Comparison of ENCODE assay signal across 13 cellular contexts in the genomic region with DNA sequence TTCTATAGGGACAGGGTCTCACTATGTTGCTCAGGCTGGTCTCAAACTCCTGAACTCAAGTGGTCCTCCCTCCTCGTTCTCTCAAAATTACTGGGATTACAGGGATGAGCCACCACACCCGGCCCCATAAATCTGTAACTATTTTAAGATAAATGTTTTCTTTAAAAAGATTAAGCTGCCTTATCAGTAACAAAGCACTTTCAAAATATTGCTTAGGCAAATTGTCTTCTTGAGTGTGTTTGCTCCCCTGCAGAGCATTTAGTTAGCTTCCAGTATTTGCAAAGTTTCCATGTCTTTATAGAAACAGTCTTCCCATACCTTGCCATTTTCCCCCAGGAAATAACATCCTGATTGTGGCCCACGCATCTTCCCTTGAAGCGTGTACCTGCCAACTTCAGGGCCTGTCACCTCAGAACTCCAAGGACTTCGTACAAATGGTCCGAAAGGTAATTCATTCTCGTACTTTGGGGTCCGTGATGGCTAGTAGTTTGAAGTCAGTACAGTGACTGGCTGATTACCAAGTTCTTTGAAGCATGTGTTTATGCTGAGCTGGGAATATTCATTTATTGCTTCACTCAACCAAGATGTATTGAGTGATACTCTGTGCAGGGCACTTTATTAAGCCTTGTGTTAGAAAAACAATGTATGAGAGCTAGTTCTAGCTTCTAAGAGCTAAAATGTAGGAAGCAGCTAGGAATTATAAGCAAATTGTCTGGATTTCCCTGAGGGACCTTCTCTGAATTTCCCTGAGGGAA. TPM values are rescaled to one million over a fixed set of nuclear protein-coding genes. Genes with fewer than 3 reads are reported as not detected.
DNase-seq lines count a peak whose midpoint lies in the region; ATAC-seq, FAIRE-seq and TF ChIP-seq lines count a peak whose summit lies in the region.
"Had no signal": no experiment of that assay in that cellular context is flagged by ENCODE, and none has a peak within 500 bp of the region (broad histone marks: within the 10 kb centered on the region; RNA-seq: fewer than 3 reads in every experiment).

No MANE protein-coding gene starts in this region.

- no TSS peak for BruUV-seq in OCI-LY7 (replicated peaks; lab: Mats Ljungman, UMichigan)

- peak; percentile 30 for FAIRE-seq in GM12892 (lab: Jason Lieb, UNC)

- no peaks in the 10 kb centered on the region for H4K20me1 ChIP-seq in OCI-LY7 (ENCODE audit: insufficient read depth, low read length)

- ATAC-seq in gastrocnemius medialis (no peak), HG02852 (IDR thresholded peaks at IDR 0.05; ENCODE audit: unreplicated experiment) (no peak)

- H3K36me3 ChIP-seq in OCI-LY7 (ENCODE audit: insufficient read depth, low read length) = peaks cover 56% of the 10 kb centered on the region
- no peaks in the 10 kb centered on the region for H3K36me3 ChIP-seq in gastrocnemius medialis
- no peaks in the 10 kb centered on the region for H3K36me3 ChIP-seq in esophagus muscularis mucosa
- H3K36me3 ChIP-seq: cardiac muscle cell had no signal

- peaks cover 14% of the 10 kb centered on the region for H3K4me1 ChIP-seq in OCI-LY7 (ENCODE audit: insufficient read depth, low read length, poor library complexity, severe bottlenecking)
- no peaks in the 10 kb centered on the region for H3K4me1 ChIP-seq in gastrocnemius medialis
- H3K4me1 ChIP-seq in esophagus muscularis mucosa = peaks cover 0 to 10% (median 4%) of the 10 kb centered on the region in 4 donors

- DNase-seq in GM12892 (ENCODE audit: insufficient read length) = no peak
- no peak for DNase-seq in OCI-LY7 (ENCODE audit: low spot score)
- peak; percentile 21 for DNase-seq in fibroblast of gingiva (ENCODE audit: low read depth)
- no peak for DNase-seq in gastrocnemius medialis
- DNase-seq in GM19238 (ENCODE audit: insufficient read length, low spot score) = no peak
- no peak for DNase-seq in esophagus muscularis mucosa (ENCODE audit: extremely low spot score)
- no peak for DNase-seq in effector CD4-positive, alpha-beta T cell
- DNase-seq: DMS79, NCI-H526 treated with DMSO at 0.1 percent for 48 hours had no signal

- POLR2A ChIA-PET in OCI-LY7 (lab: Charles Lee) = interaction anchor here (0.6 to 1.4 kb wide), 4 partner anchors 12 to 229 kb away, joined by 3 to 4 read pairs (median 3); no protein-coding TSS in a partner anchor

- H3K4me2 ChIP-seq in OCI-LY7 (ENCODE audit: low read length) = peak overlapping the region; percentile 34

- H3K9me2 ChIP-seq in OCI-LY7 (ENCODE audit: insufficient read depth, low read length) = no peaks in the 10 kb centered on the region

- H3K27me3 ChIP-seq in gastrocnemius medialis = no peaks in the 10 kb centered on the region
- no peaks in the 10 kb centered on the region for H3K27me3 ChIP-seq in esophagus muscularis mucosa
- H3K27me3 ChIP-seq: cardiac muscle cell had no signal

- H3K9me3 ChIP-seq in OCI-LY7 (ENCODE audit: low read length) (no peaks in the 10 kb centered on the region), gastrocnemius medialis (no peaks in the 10 kb centered on the region), esophagus muscularis mucosa (no peaks in the 10 kb centered on the region)

- WGBS in esophagus muscularis mucosa = 88% methylated on average over 8 of the region's 8 CpGs

- no peak for TF ChIP-seq CTCF in OCI-LY7 (conservative IDR thresholded peaks at IDR 0.05; ENCODE audit: low read length)
- no peak for TF ChIP-seq CTCF in gastrocnemius medialis (IDR thresholded peaks at IDR 0.05 in 4 of 5, conservative IDR thresholded peaks at IDR 0.05 in 1 of 5)
- TF ChIP-seq CTCF in esophagus muscularis mucosa (IDR thresholded peaks at IDR 0.05) = no peak

- no peak for TF ChIP-seq EP300 in esophagus muscularis mucosa (IDR thresholded peaks at IDR 0.05)

- H3K4me3 ChIP-seq in OCI-LY7 (ENCODE audit: low read depth, low read length, poor library complexity, severe bottlenecking) (no peak overlapping the region), gastrocnemius medialis (no peak overlapping the region), esophagus muscularis mucosa (no peak overlapping the region)
- H3K4me3 ChIP-seq: cardiac muscle cell had no signal

- CTCF ChIA-PET in OCI-LY7 (lab: Charles Lee; ENCODE audit: unreplicated experiment) = no interaction called here

- TF ChIP-seq POLR2A in GM12892 (IDR thresholded peaks at IDR 0.05; ENCODE audit: low read depth, low read length) (no peak), gastrocnemius medialis (IDR thresholded peaks at IDR 0.05) (no peak), esophagus muscularis mucosa (IDR thresholded peaks at IDR 0.05; ENCODE audit: low read depth) (no peak)

- H2AFZ ChIP-seq in OCI-LY7 (ENCODE audit: low read length) = no peak overlapping the region

- no peaks in the 10 kb centered on the region for H3K79me2 ChIP-seq in OCI-LY7 (ENCODE audit: insufficient read depth, low read depth, low read length)

- intact Hi-C loops in OCI-LY7 (cut with micrococcal nuclease; ENCODE audit: unreplicated experiment) = no loop called here
- intact Hi-C loops in gastrocnemius medialis (cut with DNase I; ENCODE audit: low total_unique reads) = no loop called here
- intact Hi-C loops in esophagus muscularis mucosa (cut with DNase I) = no loop called here

- in situ Hi-C loops in gastrocnemius medialis (cut with MboI; ENCODE audit: low sequenced_read_pairs in 4 of 4) = no loop called here

- H3K27ac ChIP-seq in OCI-LY7 (ENCODE audit: low read depth, low read length, poor library complexity, severe bottlenecking) = no peak overlapping the region
- H3K27ac ChIP-seq in gastrocnemius medialis = peak overlapping the region; percentile 38 to 54 (median 46)
- no peak overlapping the region for H3K27ac ChIP-seq in esophagus muscularis mucosa (replicated peaks in 1 of 4)
- H3K27ac ChIP-seq: cardiac muscle cell had no signal

RNA-seq across cellular contexts. Expression of a gene that starts 30.4 kb away (rescaled TPM):
- not detected for polyA plus RNA-seq in GM12892 (2012; ENCODE audit: missing spikeins)
- not detected in 2 replicates for total RNA-seq in OCI-LY7 (2014; rRNA removed; shearing (Covaris generic))
- total RNA-seq in OCI-LY7 (2022) = not detected in 2 replicates
- 1 to 10 TPM in 1 of 4 donors, not detected in 3; 1.0 TPM for total RNA-seq in gastrocnemius medialis
- under 1 TPM in 1 of 4 donors, not detected in 3; 0.23 TPM for total RNA-seq in esophagus muscularis mucosa
- total RNA-seq: cardiac muscle cell, glomerular endothelial cell, LHCN-M2 had no signal
- polyA plus RNA-seq: cardiac muscle cell had no signal

Comparison
In these comparisons a context has a peak if more than half of its experiments do, and no peak if none do; other contexts are left out.
1. H3K27ac ChIP-seq: peak in gastrocnemius medialis (4 of 4); none in OCI-LY7 (single experiment) and esophagus muscularis mucosa (0 of 4).